22 cellular contexts compared by ENCODE assay signal in the genomic region with DNA sequence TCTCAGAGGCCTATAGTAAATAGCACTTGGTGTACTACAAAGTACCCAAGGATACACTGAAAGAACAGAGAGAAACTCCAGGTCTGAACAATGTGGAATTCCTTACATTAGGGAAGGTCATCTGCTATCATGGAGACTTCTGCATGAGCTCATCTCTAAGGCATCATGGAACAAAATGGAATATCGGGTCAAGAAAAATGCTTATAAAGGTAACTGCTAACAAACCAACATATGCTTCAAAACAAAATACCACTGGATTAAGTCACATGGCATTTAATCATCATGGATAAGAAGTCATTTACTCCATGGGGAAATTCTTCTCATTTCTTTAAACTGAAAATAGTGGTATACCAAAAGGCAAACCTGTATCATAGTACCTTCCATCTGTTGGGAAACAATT. TPM values are rescaled to one million over a fixed set of nuclear protein-coding genes. Genes with fewer than 3 reads are reported as not detected.
DNase-seq lines count a peak whose midpoint lies in the region; ATAC-seq, FAIRE-seq and TF ChIP-seq lines count a peak whose summit lies in the region.
"Had no signal": no experiment of that assay in that cellular context is flagged by ENCODE, and none has a peak within 500 bp of the region (broad histone marks: within the 10 kb centered on the region; RNA-seq: fewer than 3 reads in every experiment).

No MANE protein-coding gene starts in this region.

- no peak overlapping the region for H3K4me2 ChIP-seq in endothelial cell of umbilical vein (ENCODE audit: insufficient read depth, low read length)

- dilution Hi-C loops in endothelial cell of umbilical vein (cut with MboI; ENCODE audit: extremely low pct_ligation_motif_present, low sequenced_read_pairs), result no loop called here

- no peaks in the 10 kb centered on the region for H3K27me3 ChIP-seq in endothelial cell of umbilical vein (ENCODE audit: control insufficient read depth in 2 of 2, insufficient read depth in 2 of 2, low read length in 2 of 2)
- H3K27me3 ChIP-seq in psoas muscle (ENCODE audit: insufficient read depth in 3 of 3, low read length in 2 of 3), result no peaks in the 10 kb centered on the region
- no peaks in the 10 kb centered on the region for H3K27me3 ChIP-seq in adrenal gland
- H3K27me3 ChIP-seq: gastroesophageal sphincter, uterus had no signal

- no peak overlapping the region for H2AFZ ChIP-seq in endothelial cell of umbilical vein (ENCODE audit: low read depth, low read length)

- H3K27ac ChIP-seq in endothelial cell of umbilical vein (ENCODE audit: insufficient read depth, low read depth, low read length), result no peak overlapping the region
- peak overlapping the region; percentile 7 for H3K27ac ChIP-seq in psoas muscle
- H3K27ac ChIP-seq in adrenal gland, result peak overlapping the region in 2 of 5 donors; percentile 14 to 38
- H3K27ac ChIP-seq: epithelial cell of prostate, gastroesophageal sphincter, skin epidermis had no signal

- no peak overlapping the region for H3K9ac ChIP-seq in endothelial cell of umbilical vein (replicated peaks; ENCODE audit: extremely low read depth, insufficient read depth, low read length)

- TF ChIP-seq CTCF in endothelial cell of umbilical vein (IDR thresholded peaks at IDR 0.05; ENCODE audit: extremely low read depth in 1 of 2, insufficient read depth in 1 of 2, low read depth in 1 of 2, low read length in 2 of 2) (no peak), psoas muscle (IDR thresholded peaks at IDR 0.05) (no peak), adrenal gland (IDR thresholded peaks at IDR 0.05) (no peak)

- H3K36me3 ChIP-seq in endothelial cell of umbilical vein (ENCODE audit: control insufficient read depth in 2 of 2, extremely low read depth in 1 of 2, insufficient read depth in 2 of 2, low read length in 2 of 2) (peaks cover 0 to 12% of the 10 kb centered on the region in 2 experiments), psoas muscle (ENCODE audit: insufficient read depth in 1 of 2, low read depth in 1 of 2) (peaks cover 4 to 33% of the 10 kb centered on the region in 2 donors), adrenal gland (replicated peaks in 1 of 2) (peaks cover 0 to 18% of the 10 kb centered on the region in 2 donors)
- H3K36me3 ChIP-seq: uterus had no signal

- FAIRE-seq in endothelial cell of umbilical vein (lab: Jason Lieb, UNC), result no peak

- intact Hi-C loops in endothelial cell of umbilical vein (cut with micrococcal nuclease) (no loop called here), psoas muscle (cut with DNase I) (no loop called here), adrenal gland (cut with DNase I) (no loop called here)

- TF ChIP-seq POLR2A in endothelial cell of umbilical vein (IDR thresholded peaks at IDR 0.05; ENCODE audit: low read depth, low read length) (no peak), adrenal gland (IDR thresholded peaks at IDR 0.05) (no peak)

- DNase-seq in EL (peak; percentile 63), LHCN-M2 (ENCODE audit: low read depth) (peak; percentile 29), endothelial cell of umbilical vein (ENCODE audit: low read depth, low spot score) (peak; percentile 11), psoas muscle (no peak), pons (ENCODE audit: low spot score) (no peak), adrenal gland (no peak), NCI-H1417 (lab: John Stamatoyannopoulos, UW) (no peak)
- no peak for DNase-seq in stimulated activated CD4-positive, alpha-beta T cell treated with anti-CD3 and anti-CD28 coated beads, Interleukin-4, amount 100 ng/mL, for 1 hour
- DNase-seq: activated CD4-positive, CD25-positive, alpha-beta regulatory T cell treated with anti-CD3 and anti-CD28 coated beads, Interleukin-2, amount 50 U/mL, for 72 hours; activated CD8-positive, alpha-beta T cell treated with anti-CD3 and anti-CD28 coated beads, Interleukin-2, amount 10 ng/mL, durations not matched to agents 7 days and 5 days; activated naive CD4-positive, alpha-beta T cell; amygdala; H9; NCI-H187; NCI-H774; occipital lobe; stimulated activated CD4-positive, alpha-beta T cell treated with anti-CD3 and anti-CD28 coated beads, Interleukin-1b, Interleukin-23, amount 100 ng/mL, for 48 hours; uterus had no signal

- H3K4me3 ChIP-seq in endothelial cell of umbilical vein (replicated peaks in 1 of 3; ENCODE audit: insufficient read depth in 1 of 3, low read depth in 1 of 3, low read length in 3 of 3) (no peak overlapping the region), psoas muscle (no peak overlapping the region), adrenal gland (no peak overlapping the region)
- H3K4me3 ChIP-seq: gastroesophageal sphincter, skin epidermis, uterus had no signal

- BruUV-seq in endothelial cell of umbilical vein (replicated peaks; lab: Mats Ljungman, UMichigan), result no TSS peak

- no peaks in the 10 kb centered on the region for H3K9me3 ChIP-seq in endothelial cell of umbilical vein (replicated peaks; ENCODE audit: control insufficient read depth, insufficient read depth, low read length)
- H3K9me3 ChIP-seq in psoas muscle, result no peaks in the 10 kb centered on the region
- no peaks in the 10 kb centered on the region for H3K9me3 ChIP-seq in adrenal gland (replicated peaks in 1 of 3)
- H3K9me3 ChIP-seq: gastroesophageal sphincter, uterus had no signal

- H3K4me1 ChIP-seq in endothelial cell of umbilical vein (ENCODE audit: control insufficient read depth, extremely low read depth, insufficient read depth, low read length), result no peaks in the 10 kb centered on the region
- H3K4me1 ChIP-seq in psoas muscle, result peaks cover 63% of the 10 kb centered on the region
- peaks cover 15 to 46% of the 10 kb centered on the region in 2 donors for H3K4me1 ChIP-seq in adrenal gland (replicated peaks in 1 of 2)

- no peaks in the 10 kb centered on the region for H3K9me1 ChIP-seq in endothelial cell of umbilical vein (replicated peaks; ENCODE audit: control insufficient read depth, extremely low read depth, insufficient read depth, low read length)

- no peak for ATAC-seq in psoas muscle
- ATAC-seq: activated CD8-positive, alpha-beta T cell treated with anti-CD3 and anti-CD28 coated beads, Interleukin-2, amount 10 ng/mL, durations not matched to agents 7 days and 5 days; gastroesophageal sphincter; stimulated activated effector memory CD8-positive, alpha-beta T cell treated with anti-CD3 and anti-CD28 coated beads, Interleukin-12 subunit alpha, Interleukin-12 subunit beta, amount 100 ng/mL, for 72 hours had no signal

- WGBS in psoas muscle, 3 donors, result 76 to 91% (median 83%) methylated on average over 1 of the region's 1 CpG
- 82 to 96% (median 86%) methylated on average over 1 of the region's 1 CpG for WGBS in adrenal gland, 4 donors

- H3K79me2 ChIP-seq in endothelial cell of umbilical vein (ENCODE audit: control insufficient read depth, insufficient read depth, low read length), result peaks cover 3% of the 10 kb centered on the region

- CTCF ChIA-PET in endothelial cell of umbilical vein (lab: Charles Lee), result interaction anchor here (0.8 to 1.6 kb wide), 4 partner anchors 11 to 360 kb away, joined by 3 to 4 read pairs (median 4); partner anchors contain the start of gene ZC3H7A

- H4K20me1 ChIP-seq in endothelial cell of umbilical vein (replicated peaks; ENCODE audit: control insufficient read depth, extremely low read depth, insufficient read depth, low read length), result no peaks in the 10 kb centered on the region

- POLR2A ChIA-PET in endothelial cell of umbilical vein (lab: Charles Lee), result no interaction called here

TF ChIP-seq in endothelial cell of umbilical vein, 7 proteins besides CTCF, POLR2A, EP300 and RAD21:
- no peak for TF ChIP-seq MYC (IDR thresholded peaks at IDR 0.05; ENCODE audit: low read depth, low read length)

RNA-seq across cellular contexts. Expression of gene TXNDC11, which starts 34.2 kb away (rescaled TPM):
- 27.3 and 31.0 TPM in 2 replicates for total RNA-seq in LHCN-M2 (2014; rRNA removed)
- 20.2 TPM for polyA plus RNA-seq in LHCN-M2 (2012)
- total RNA-seq in endothelial cell of umbilical vein, result 37.1 and 42.5 TPM in 2 replicates
- 66.0 and 66.8 TPM in 2 replicates for polyA plus RNA-seq in endothelial cell of umbilical vein
- polyA plus RNA-seq in endothelial cell of umbilical vein (2011; cell fraction: cytosol; rRNA removed), result 61.3 and 68.5 TPM in 2 replicates
- polyA plus RNA-seq in endothelial cell of umbilical vein (2011; cell fraction: nucleus; rRNA removed), result 56.8 and 58.5 TPM in 2 replicates
- 34.4 TPM in 2 replicates for polyA plus RNA-seq in endothelial cell of umbilical vein (2012)
- 51.6 and 56.2 TPM in 2 replicates for polyA minus RNA-seq in endothelial cell of umbilical vein
- 26.4 TPM for polyA minus RNA-seq in endothelial cell of umbilical vein (2011; cell fraction: cytosol; rRNA and poly(A)+ RNA removed)
- 30.8 and 31.3 TPM in 2 replicates for polyA minus RNA-seq in endothelial cell of umbilical vein (2011; cell fraction: nucleus; rRNA and poly(A)+ RNA removed)
- total RNA-seq in psoas muscle, result 10 to 100 TPM; 21.3 to 37.2 (median 33.5) TPM
- polyA plus RNA-seq in psoas muscle, result 10 to 100 TPM; 38.8 to 49.1 (median 40.5) TPM
- total RNA-seq in adrenal gland, result 10 to 100 TPM; 33.5 to 68.4 (median 48.1) TPM
- polyA plus RNA-seq in adrenal gland, result 10 to 100 TPM; 51.2 to 78.1 (median 57.4) TPM

RNA-seq across cellular contexts. Expression of gene SNN, which starts 40.2 kb away (rescaled TPM):
- total RNA-seq in LHCN-M2 (2014; rRNA removed) (10.2 and 12.4 TPM in 2 replicates), endothelial cell of umbilical vein (20.7 and 24.1 TPM in 2 replicates), psoas muscle (100 to 1,000 TPM in 2 of 4 donors, 10 to 100 TPM in 2; 30.3 to 113 (median 83.8) TPM), adrenal gland (10 to 100 TPM; 29.6 to 94.7 (median 41.2) TPM)
- polyA plus RNA-seq in LHCN-M2 (2012), result 8.6 TPM
- polyA plus RNA-seq in endothelial cell of umbilical vein (17.7 and 19.1 TPM in 2 replicates), psoas muscle (100 to 1,000 TPM in 2 of 3 donors, 10 to 100 TPM in 1; 56.9 to 152 (median 107) TPM), adrenal gland (10 to 100 TPM; 10.5 to 53.2 (median 19.0) TPM)
- polyA plus RNA-seq in endothelial cell of umbilical vein (2011; cell fraction: cytosol; rRNA removed), result 19.7 and 23.2 TPM in 2 replicates
- polyA plus RNA-seq in endothelial cell of umbilical vein (2011; cell fraction: nucleus; rRNA removed), result 10.4 and 11.3 TPM in 2 replicates
- polyA plus RNA-seq in endothelial cell of umbilical vein (2012), result 20.1 and 23.2 TPM in 2 replicates
- 19.9 and 21.0 TPM in 2 replicates for polyA minus RNA-seq in endothelial cell of umbilical vein
- 1.1 TPM for polyA minus RNA-seq in endothelial cell of umbilical vein (2011; cell fraction: cytosol; rRNA and poly(A)+ RNA removed)
- 5.2 and 6.1 TPM in 2 replicates for polyA minus RNA-seq in endothelial cell of umbilical vein (2011; cell fraction: nucleus; rRNA and poly(A)+ RNA removed)

Comparison
In these comparisons a context has a peak if more than half of its experiments do, and no peak if none do; other contexts are left out.
1. DNase-seq: peak in EL (single experiment), LHCN-M2 (single experiment) and endothelial cell of umbilical vein (single experiment); none in psoas muscle (0 of 2), pons (single experiment), stimulated activated CD4-positive, alpha-beta T cell treated with anti-CD3 and anti-CD28 coated beads, Interleukin-4, amount 100 ng/mL, for 1 hour (single experiment), adrenal gland (0 of 7) and NCI-H1417 (0 of 3).